Comparison of ENCODE assay signal across 16 cellular contexts in the genomic region with DNA sequence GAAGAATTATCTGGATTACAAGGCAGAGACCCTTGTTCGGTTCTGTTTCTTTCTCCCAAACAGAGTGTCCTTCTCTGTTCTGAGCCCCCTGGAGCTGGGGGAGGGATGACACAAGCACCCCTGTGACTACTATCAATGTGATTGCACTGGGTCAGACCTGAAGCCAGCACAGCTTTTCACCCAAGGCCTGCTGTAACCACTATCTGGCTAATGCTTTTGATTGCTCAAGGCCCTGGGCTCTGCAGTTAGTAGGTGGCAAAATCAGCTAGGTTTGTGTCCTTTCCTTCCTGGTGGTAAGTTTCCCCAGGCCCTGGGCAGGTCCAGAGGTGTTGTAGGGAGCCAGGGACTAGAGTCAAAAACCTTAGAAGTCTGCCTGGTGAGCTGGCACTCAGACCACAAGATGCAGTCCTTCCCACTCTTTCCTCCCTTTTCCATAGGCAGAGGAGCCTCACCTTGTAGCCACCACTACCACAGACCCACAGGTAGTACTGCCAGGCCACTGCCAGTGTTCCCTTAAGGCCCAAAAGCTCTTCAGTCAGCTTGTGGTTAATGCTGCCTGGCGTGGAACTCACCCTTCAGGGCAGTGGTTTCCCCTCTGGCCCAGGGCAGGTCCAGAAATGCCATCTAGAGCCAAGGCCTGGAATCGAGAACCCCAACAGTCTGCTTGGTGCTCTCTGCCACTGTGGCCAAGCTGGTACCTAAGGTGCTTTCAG.
DNase-seq lines count a peak whose midpoint lies in the region; ATAC-seq and TF ChIP-seq lines count a peak whose summit lies in the region.
"Had no signal": no experiment of that assay in that cellular context is flagged by ENCODE, and none has a peak within 500 bp of the region (broad histone marks: within the 10 kb centered on the region; RNA-seq: fewer than 3 reads in every experiment).

No MANE protein-coding gene starts in this region.

- no peak overlapping the region for H3K27ac Mint-ChIP-seq in activated CD4-positive, alpha-beta T cell treated with anti-CD3 and anti-CD28 coated beads for 36 hours
- no peak overlapping the region for H3K27ac Mint-ChIP-seq in activated CD4-positive, alpha-beta T cell treated with anti-CD3 and anti-CD28 coated beads, Interleukin-2, amount 10 ng/mL, durations not matched to agents 24 days and 14 days
- H3K27ac Mint-ChIP-seq in stimulated activated effector memory CD8-positive, alpha-beta T cell treated with anti-CD3 and anti-CD28 coated beads, Interleukin-12 subunit alpha, Interleukin-12 subunit beta, amount 100 ng/mL, for 72 hours, result peak overlapping the region; percentile 72
- H3K27ac Mint-ChIP-seq in chondrocyte (ENCODE audit: unreplicated experiment), result no peak overlapping the region

- H3K27me3 ChIP-seq in esophagus (ENCODE audit: control insufficient read depth in 1 of 2, insufficient read depth in 2 of 2, low read length in 2 of 2), result no peaks in the 10 kb centered on the region
- H3K27me3 ChIP-seq: heart left ventricle, Peyer's patch had no signal

- no peaks in the 10 kb centered on the region for H3K27me3 Mint-ChIP-seq in activated CD4-positive, alpha-beta T cell treated with anti-CD3 and anti-CD28 coated beads for 36 hours
- H3K27me3 Mint-ChIP-seq in activated CD4-positive, alpha-beta T cell treated with anti-CD3 and anti-CD28 coated beads, Interleukin-2, amount 10 ng/mL, durations not matched to agents 24 days and 14 days, result no peaks in the 10 kb centered on the region
- no peaks in the 10 kb centered on the region for H3K27me3 Mint-ChIP-seq in chondrocyte (ENCODE audit: low read depth)

- peak overlapping the region; percentile 69 to 86 for H3K27ac ChIP-seq in esophagus (ENCODE audit: low read depth in 2 of 2, low read length in 1 of 2)
- H3K27ac ChIP-seq: C4-2B, heart left ventricle, parathyroid adenoma, Peyer's patch had no signal

- H3K9me3 Mint-ChIP-seq in activated CD4-positive, alpha-beta T cell treated with anti-CD3 and anti-CD28 coated beads for 36 hours (ENCODE audit: low read depth), result peaks cover 18% of the 10 kb centered on the region
- H3K9me3 Mint-ChIP-seq in activated CD4-positive, alpha-beta T cell treated with anti-CD3 and anti-CD28 coated beads, Interleukin-2, amount 10 ng/mL, durations not matched to agents 24 days and 14 days, result peaks cover 15% of the 10 kb centered on the region
- H3K9me3 Mint-ChIP-seq in stimulated activated effector memory CD8-positive, alpha-beta T cell treated with anti-CD3 and anti-CD28 coated beads, Interleukin-12 subunit alpha, Interleukin-12 subunit beta, amount 100 ng/mL, for 72 hours, result peaks cover 17% of the 10 kb centered on the region
- H3K9me3 Mint-ChIP-seq in chondrocyte (ENCODE audit: low read depth), result peaks cover 20% of the 10 kb centered on the region

- H3K36me3 Mint-ChIP-seq in activated CD4-positive, alpha-beta T cell treated with anti-CD3 and anti-CD28 coated beads for 36 hours (ENCODE audit: low read depth), result peaks cover 23% of the 10 kb centered on the region
- H3K36me3 Mint-ChIP-seq in activated CD4-positive, alpha-beta T cell treated with anti-CD3 and anti-CD28 coated beads, Interleukin-2, amount 10 ng/mL, durations not matched to agents 24 days and 14 days (ENCODE audit: low read depth), result peaks cover 21% of the 10 kb centered on the region
- H3K36me3 Mint-ChIP-seq in stimulated activated effector memory CD8-positive, alpha-beta T cell treated with anti-CD3 and anti-CD28 coated beads, Interleukin-12 subunit alpha, Interleukin-12 subunit beta, amount 100 ng/mL, for 72 hours, result peaks cover 7% of the 10 kb centered on the region
- H3K36me3 Mint-ChIP-seq in chondrocyte (ENCODE audit: low read depth), result peaks cover 12% of the 10 kb centered on the region

- intact Hi-C loops in activated CD4-positive, alpha-beta T cell treated with anti-CD3 and anti-CD28 coated beads for 36 hours (cut with DNase I, micrococcal nuclease), result no loop called here
- intact Hi-C loops in activated CD4-positive, alpha-beta T cell treated with anti-CD3 and anti-CD28 coated beads, Interleukin-2, amount 10 ng/mL, durations not matched to agents 24 days and 14 days (cut with micrococcal nuclease), result no loop called here

- no peak for DNase-seq in activated CD4-positive, alpha-beta T cell treated with anti-CD3 and anti-CD28 coated beads for 36 hours
- no peak for DNase-seq in activated CD4-positive, alpha-beta T cell treated with anti-CD3 and anti-CD28 coated beads, Interleukin-2, amount 10 ng/mL, durations not matched to agents 24 days and 14 days
- DNase-seq in RPMI8226, result peak; percentile 31
- DNase-seq in stimulated activated effector memory CD8-positive, alpha-beta T cell treated with anti-CD3 and anti-CD28 coated beads, Interleukin-12 subunit alpha, Interleukin-12 subunit beta, amount 100 ng/mL, for 72 hours (ENCODE audit: low spot score in 2 of 2), result no peak
- DNase-seq in D341Med (ENCODE audit: low spot score), result no peak
- no peak for DNase-seq in DMS79 treated with DMSO at 0.1 percent for 48 hours (lab: John Stamatoyannopoulos, UW)
- no peak for DNase-seq in chondrocyte (ENCODE audit: low spot score)
- DNase-seq: anterior cingulate cortex, heart left ventricle, NCI-H2029 treated with DMSO at 0.1 percent for 48 hours, NCI-H69, Peyer's patch had no signal

- peaks cover 0 to 9% of the 10 kb centered on the region in 2 donors for H3K4me1 ChIP-seq in esophagus (ENCODE audit: control insufficient read depth in 2 of 2, insufficient read depth in 2 of 2, low read length in 1 of 2)
- H3K4me1 ChIP-seq: parathyroid adenoma, Peyer's patch had no signal

- 69 to 76% methylated on average over 3 of the region's 3 CpGs for WGBS in esophagus, 2 donors

- H3K4me3 ChIP-seq in esophagus (ENCODE audit: low read depth in 1 of 2, low read length in 2 of 2), result no peak overlapping the region
- H3K4me3 ChIP-seq: heart left ventricle, Peyer's patch, smooth muscle cell had no signal

- H3K4me1 Mint-ChIP-seq in activated CD4-positive, alpha-beta T cell treated with anti-CD3 and anti-CD28 coated beads for 36 hours, result peaks cover 39% of the 10 kb centered on the region
- peaks cover 8% of the 10 kb centered on the region for H3K4me1 Mint-ChIP-seq in activated CD4-positive, alpha-beta T cell treated with anti-CD3 and anti-CD28 coated beads, Interleukin-2, amount 10 ng/mL, durations not matched to agents 24 days and 14 days
- peaks cover 26% of the 10 kb centered on the region for H3K4me1 Mint-ChIP-seq in stimulated activated effector memory CD8-positive, alpha-beta T cell treated with anti-CD3 and anti-CD28 coated beads, Interleukin-12 subunit alpha, Interleukin-12 subunit beta, amount 100 ng/mL, for 72 hours
- H3K4me1 Mint-ChIP-seq in chondrocyte (ENCODE audit: low read depth), result peaks cover 14% of the 10 kb centered on the region

- no peaks in the 10 kb centered on the region for H3K9me3 ChIP-seq in esophagus (ENCODE audit: control insufficient read depth in 2 of 2, insufficient read depth in 1 of 2, low read depth in 1 of 2, low read length in 1 of 2)

- no peaks in the 10 kb centered on the region for H3K36me3 ChIP-seq in esophagus (ENCODE audit: control insufficient read depth in 2 of 2, insufficient read depth in 2 of 2, low read length in 1 of 2)
- H3K36me3 ChIP-seq: Peyer's patch had no signal

- ATAC-seq in activated CD4-positive, alpha-beta T cell treated with anti-CD3 and anti-CD28 coated beads for 36 hours, result peak; percentile 44
- ATAC-seq in stimulated activated effector memory CD8-positive, alpha-beta T cell treated with anti-CD3 and anti-CD28 coated beads, Interleukin-12 subunit alpha, Interleukin-12 subunit beta, amount 100 ng/mL, for 72 hours, result no peak
- ATAC-seq: heart left ventricle had no signal

- POLR2A ChIA-PET in activated CD4-positive, alpha-beta T cell treated with anti-CD3 and anti-CD28 coated beads for 36 hours (lab: Charles Lee), result no interaction called here

- no peak for TF ChIP-seq CTCF in chondrocyte (IDR thresholded peaks at IDR 0.05)

- H3K4me3 Mint-ChIP-seq in activated CD4-positive, alpha-beta T cell treated with anti-CD3 and anti-CD28 coated beads for 36 hours, result no peak overlapping the region
- no peak overlapping the region for H3K4me3 Mint-ChIP-seq in activated CD4-positive, alpha-beta T cell treated with anti-CD3 and anti-CD28 coated beads, Interleukin-2, amount 10 ng/mL, durations not matched to agents 24 days and 14 days
- no peak overlapping the region for H3K4me3 Mint-ChIP-seq in stimulated activated effector memory CD8-positive, alpha-beta T cell treated with anti-CD3 and anti-CD28 coated beads, Interleukin-12 subunit alpha, Interleukin-12 subunit beta, amount 100 ng/mL, for 72 hours
- H3K4me3 Mint-ChIP-seq in chondrocyte (ENCODE audit: unreplicated experiment), result no peak overlapping the region

- CTCF ChIA-PET in activated CD4-positive, alpha-beta T cell treated with anti-CD3 and anti-CD28 coated beads for 36 hours (lab: Charles Lee), result interaction anchor here (0.6 to 1.4 kb wide), 4 partner anchors 21 to 524 kb away, joined by 3 to 5 read pairs (median 4); no protein-coding TSS in a partner anchor
